In genomic region chr1:184597652-184598357, GRCh38 we compare ENCODE assay signal across 20 cellular contexts.
DNase-seq lines count a peak whose midpoint lies in the region; ATAC-seq, FAIRE-seq and TF ChIP-seq lines count a peak whose summit lies in the region.
"Had no signal": no experiment of that assay in that cellular context is flagged by ENCODE, and none has a peak within 500 bp of the region (broad histone marks: within the 10 kb centered on the region; RNA-seq: fewer than 3 reads in every experiment).

No MANE protein-coding gene starts in this region.

- TF ChIP-seq POLR2A in prostate gland (IDR thresholded peaks at IDR 0.05), result no peak

- no peaks in the 10 kb centered on the region for H3K36me3 Mint-ChIP-seq in WTC11
- H3K36me3 Mint-ChIP-seq: CD14-positive monocyte had no signal

- peak; percentile 22; the same call in 1 of the 2 replicates for ATAC-seq in WTC11
- ATAC-seq: gastroesophageal sphincter had no signal

- no peak overlapping the region for H3K4me3 Mint-ChIP-seq in WTC11
- H3K4me3 Mint-ChIP-seq: CD14-positive monocyte had no signal

- no peaks in the 10 kb centered on the region for H3K9me3 Mint-ChIP-seq in WTC11
- H3K9me3 Mint-ChIP-seq: CD14-positive monocyte had no signal

- H3K4me1 Mint-ChIP-seq in WTC11, result peaks cover 13% of the 10 kb centered on the region
- H3K4me1 Mint-ChIP-seq: CD14-positive monocyte had no signal

- no peaks in the 10 kb centered on the region for H3K9me3 ChIP-seq in cardiac muscle cell (ENCODE audit: low read depth)
- H3K9me3 ChIP-seq in right atrium auricular region, result no peaks in the 10 kb centered on the region
- H3K9me3 ChIP-seq in prostate gland, result no peaks in the 10 kb centered on the region
- H3K9me3 ChIP-seq: gastroesophageal sphincter, ovary, thyroid gland had no signal

- FAIRE-seq in HTR-8/SVneo (lab: Jason Lieb, UNC), result no peak

- H3K27ac ChIP-seq in cardiac muscle cell (peak overlapping the region; percentile 41), right atrium auricular region (no peak overlapping the region), prostate gland (peak overlapping the region; percentile 20 to 59)
- H3K27ac ChIP-seq: gastroesophageal sphincter, ovary, skin epidermis, thyroid gland had no signal

- H3K4me1 ChIP-seq in cardiac muscle cell (ENCODE audit: low read depth) (peaks cover 38% of the 10 kb centered on the region), right atrium auricular region (peaks cover 0 to 11% of the 10 kb centered on the region in 2 donors), prostate gland (replicated peaks) (peaks cover 2% of the 10 kb centered on the region)
- H3K4me1 ChIP-seq: thyroid gland had no signal

- H3K36me3 ChIP-seq in cardiac muscle cell (no peaks in the 10 kb centered on the region), right atrium auricular region (no peaks in the 10 kb centered on the region), prostate gland (no peaks in the 10 kb centered on the region)
- H3K36me3 ChIP-seq: ovary, thyroid gland had no signal

- CTCF ChIA-PET in WTC11 (lab: Charles Lee), result no interaction called here

- DNase-seq in cardiac muscle cell (ENCODE audit: low read depth in 1 of 2, low spot score in 1 of 2) (peak in 1 of 2 donors; percentile 42), right atrium auricular region (ENCODE audit: low spot score) (no peak), WTC11 (ENCODE audit: low spot score) (no peak), fibroblast of the aortic adventitia (ENCODE audit: low read depth) (peak; percentile 35), prostate gland (ENCODE audit: low spot score) (peak; percentile 39), cerebellar nuclear complex (lab: John Stamatoyannopoulos, UW) (no peak), ureter (ENCODE audit: low spot score) (no peak), HTR-8/SVneo (ENCODE audit: insufficient read length, low spot score) (no peak)
- DNase-seq: 8988T; activated CD8-positive, alpha-beta memory T cell treated with anti-CD3 and anti-CD28 coated beads, Interleukin-2, amount 50 U/mL, for 48 hours; activated naive CD4-positive, alpha-beta T cell; DMS53; midbrain; NCI-H2029 treated with DMSO at 0.1 percent for 48 hours; ovary; T-helper 1 cell; thyroid gland had no signal

- intact Hi-C loops in prostate gland (cut with DNase I), result no loop called here

- WGBS in prostate gland, result 28% methylated on average over 4 of the region's 4 CpGs

- H3K27ac Mint-ChIP-seq in WTC11, result no peak overlapping the region
- H3K27ac Mint-ChIP-seq: CD14-positive monocyte had no signal

- POLR2A ChIA-PET in WTC11 (lab: Charles Lee), result no interaction called here

- H3K4me3 ChIP-seq in cardiac muscle cell, result no peak overlapping the region
- no peak overlapping the region for H3K4me3 ChIP-seq in right atrium auricular region
- H3K4me3 ChIP-seq in fibroblast of the aortic adventitia (ENCODE audit: low read depth, low read length), result no peak overlapping the region
- H3K4me3 ChIP-seq in prostate gland, result no peak overlapping the region
- H3K4me3 ChIP-seq: gastroesophageal sphincter, ovary, skin epidermis, thyroid gland had no signal

- H3K27me3 Mint-ChIP-seq in WTC11 (ENCODE audit: low read depth), result no peaks in the 10 kb centered on the region

- TF ChIP-seq CTCF in cardiac muscle cell (IDR thresholded peaks at IDR 0.05; ENCODE audit: low read depth, low read length), result no peak
- TF ChIP-seq CTCF in right atrium auricular region (IDR thresholded peaks at IDR 0.05), result no peak
- no peak for TF ChIP-seq CTCF in WTC11 (IDR thresholded peaks at IDR 0.05)
- TF ChIP-seq CTCF in fibroblast of the aortic adventitia (IDR thresholded peaks at IDR 0.05; ENCODE audit: insufficient read depth, low read length), result no peak
- no peak for TF ChIP-seq CTCF in prostate gland (IDR thresholded peaks at IDR 0.05)

- no peaks in the 10 kb centered on the region for H3K27me3 ChIP-seq in cardiac muscle cell
- no peaks in the 10 kb centered on the region for H3K27me3 ChIP-seq in right atrium auricular region
- H3K27me3 ChIP-seq in prostate gland (replicated peaks; ENCODE audit: insufficient read depth), result no peaks in the 10 kb centered on the region
- H3K27me3 ChIP-seq: gastroesophageal sphincter, ovary, thyroid gland had no signal

TF ChIP-seq in WTC11, 78 proteins besides CTCF, POLR2A, EP300 and RAD21:
- TF ChIP-seq GABPB1 (CRISPR knock-in tag; IDR thresholded peaks at IDR 0.05) (no peak), E2F5 (CRISPR knock-in tag; IDR thresholded peaks at IDR 0.05) (no peak), TCF7 (CRISPR knock-in tag; IDR thresholded peaks at IDR 0.05; ENCODE audit: low read depth) (no peak), ATF1 (CRISPR knock-in tag; IDR thresholded peaks at IDR 0.05) (no peak), ZNF219 (CRISPR knock-in tag; IDR thresholded peaks at IDR 0.05; ENCODE audit: borderline replicate concordance) (no peak), IRF2 (CRISPR knock-in tag; IDR thresholded peaks at IDR 0.05; ENCODE audit: borderline replicate concordance, low read depth) (no peak), FOXK1 (CRISPR knock-in tag; IDR thresholded peaks at IDR 0.05) (no peak), NR1H2 (CRISPR knock-in tag; IDR thresholded peaks at IDR 0.05) (no peak), SMAD4 (CRISPR knock-in tag; IDR thresholded peaks at IDR 0.05) (no peak), ZNF263 (CRISPR knock-in tag; IDR thresholded peaks at IDR 0.05; ENCODE audit: low read depth) (no peak), NFYB (CRISPR knock-in tag; conservative IDR thresholded peaks at IDR 0.05; ENCODE audit: low read depth) (no peak), ZNF423 (CRISPR knock-in tag; IDR thresholded peaks at IDR 0.05) (no peak), TEAD4 (CRISPR knock-in tag; IDR thresholded peaks at IDR 0.05) (no peak), HMGA2 (CRISPR knock-in tag; IDR thresholded peaks at IDR 0.05) (no peak), SP1 (CRISPR knock-in tag; conservative IDR thresholded peaks at IDR 0.05) (no peak)
- TF ChIP-seq, protein P1, sequence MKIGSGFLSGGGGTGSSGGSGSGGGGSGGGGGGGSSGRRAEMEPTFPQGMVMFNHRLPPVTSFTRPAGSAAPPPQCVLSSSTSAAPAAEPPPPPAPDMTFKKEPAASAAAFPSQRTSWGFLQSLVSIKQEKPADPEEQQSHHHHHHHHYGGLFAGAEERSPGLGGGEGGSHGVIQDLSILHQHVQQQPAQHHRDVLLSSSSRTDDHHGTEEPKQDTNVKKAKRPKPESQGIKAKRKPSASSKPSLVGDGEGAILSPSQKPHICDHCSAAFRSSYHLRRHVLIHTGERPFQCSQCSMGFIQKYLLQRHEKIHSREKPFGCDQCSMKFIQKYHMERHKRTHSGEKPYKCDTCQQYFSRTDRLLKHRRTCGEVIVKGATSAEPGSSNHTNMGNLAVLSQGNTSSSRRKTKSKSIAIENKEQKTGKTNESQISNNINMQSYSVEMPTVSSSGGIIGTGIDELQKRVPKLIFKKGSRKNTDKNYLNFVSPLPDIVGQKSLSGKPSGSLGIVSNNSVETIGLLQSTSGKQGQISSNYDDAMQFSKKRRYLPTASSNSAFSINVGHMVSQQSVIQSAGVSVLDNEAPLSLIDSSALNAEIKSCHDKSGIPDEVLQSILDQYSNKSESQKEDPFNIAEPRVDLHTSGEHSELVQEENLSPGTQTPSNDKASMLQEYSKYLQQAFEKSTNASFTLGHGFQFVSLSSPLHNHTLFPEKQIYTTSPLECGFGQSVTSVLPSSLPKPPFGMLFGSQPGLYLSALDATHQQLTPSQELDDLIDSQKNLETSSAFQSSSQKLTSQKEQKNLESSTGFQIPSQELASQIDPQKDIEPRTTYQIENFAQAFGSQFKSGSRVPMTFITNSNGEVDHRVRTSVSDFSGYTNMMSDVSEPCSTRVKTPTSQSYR (CRISPR knock-in tag; IDR thresholded peaks at IDR 0.05), result no peak
- TF ChIP-seq, protein P2, sequence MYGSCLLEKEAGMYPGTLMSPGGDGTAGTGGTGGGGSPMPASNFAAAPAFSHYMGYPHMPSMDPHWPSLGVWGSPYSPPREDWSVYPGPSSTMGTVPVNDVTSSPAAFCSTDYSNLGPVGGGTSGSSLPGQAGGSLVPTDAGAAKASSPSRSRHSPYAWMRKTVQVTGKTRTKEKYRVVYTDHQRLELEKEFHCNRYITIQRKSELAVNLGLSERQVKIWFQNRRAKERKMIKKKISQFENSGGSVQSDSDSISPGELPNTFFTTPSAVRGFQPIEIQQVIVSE (CRISPR knock-in tag; IDR thresholded peaks at IDR 0.05; ENCODE audit: borderline replicate concordance), result no peak

Comparison
In these comparisons a context has a peak if more than half of its experiments do, and no peak if none do; other contexts are left out.
1. H3K27ac ChIP-seq: peak in cardiac muscle cell (single experiment) and prostate gland (2 of 2); none in right atrium auricular region (0 of 2).
2. DNase-seq: peak in fibroblast of the aortic adventitia (single experiment) and prostate gland (single experiment); none in right atrium auricular region (single experiment), WTC11 (single experiment), cerebellar nuclear complex (0 of 2), ureter (single experiment) and HTR-8/SVneo (single experiment).